In the genomic region with DNA sequence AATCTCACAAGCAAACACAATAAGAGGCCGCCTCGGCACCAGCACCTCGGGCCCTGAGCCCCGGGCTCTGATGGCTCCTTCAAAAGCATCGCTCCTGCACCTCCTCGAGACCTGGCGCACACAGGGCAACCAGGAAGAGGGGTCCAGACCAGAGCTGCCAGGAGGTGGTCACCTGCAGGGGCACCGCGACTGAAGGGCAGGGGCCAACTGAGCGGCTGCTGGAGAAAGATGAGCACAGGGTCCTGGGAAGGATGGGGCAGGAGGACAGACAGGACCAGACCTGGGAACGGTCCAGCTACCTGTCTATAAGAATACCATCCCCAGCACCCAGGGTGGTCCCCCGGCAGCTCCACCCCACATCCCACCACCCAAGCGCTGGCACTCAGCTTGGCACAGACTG, we compare ENCODE assay signal across 16 cellular contexts.
"Had no signal": no experiment of that assay in that cellular context is flagged by ENCODE, and none has a peak within 500 bp of the region (broad histone marks: within the 10 kb centered on the region; RNA-seq: fewer than 3 reads in every experiment).

No MANE protein-coding gene starts in this region.

- H3K4me3 ChIP-seq: coronary artery, heart left ventricle, ovary, right atrium auricular region, tibial artery, upper lobe of left lung had no signal

- FAIRE-seq: islet of Langerhans, small intestine had no signal

- H3K27me3 ChIP-seq: heart left ventricle, ovary, right atrium auricular region, tibial artery, upper lobe of left lung had no signal

- H3K27ac ChIP-seq: coronary artery, heart left ventricle, ovary, right atrium auricular region, tibial artery, upper lobe of left lung had no signal

- H3K27ac Mint-ChIP-seq: natural killer cell; stimulated activated effector memory CD8-positive, alpha-beta T cell treated with anti-CD3 and anti-CD28 coated beads, Interleukin-12 subunit alpha, Interleukin-12 subunit beta, amount 100 ng/mL, for 72 hours; stimulated activated naive CD8-positive, alpha-beta T cell treated with anti-CD3 and anti-CD28 coated beads, Interleukin-15, Interleukin-2, amounts not matched to agents 100 ng/mL and 50 ng/mL, for 24 hours had no signal

- H3K4me1 Mint-ChIP-seq: neural crest cell had no signal

- H3K4me3 Mint-ChIP-seq: natural killer cell; neural crest cell; stimulated activated effector memory CD8-positive, alpha-beta T cell treated with anti-CD3 and anti-CD28 coated beads, Interleukin-12 subunit alpha, Interleukin-12 subunit beta, amount 100 ng/mL, for 72 hours; stimulated activated naive CD8-positive, alpha-beta T cell treated with anti-CD3 and anti-CD28 coated beads, Interleukin-15, Interleukin-2, amounts not matched to agents 100 ng/mL and 50 ng/mL, for 24 hours had no signal

- H3K36me3 ChIP-seq: ovary had no signal

- H3K9me3 ChIP-seq: heart left ventricle, ovary, right atrium auricular region, tibial artery, upper lobe of left lung had no signal

- H3K27me3 Mint-ChIP-seq: stimulated activated naive CD8-positive, alpha-beta T cell treated with anti-CD3 and anti-CD28 coated beads, Interleukin-15, Interleukin-2, amounts not matched to agents 100 ng/mL and 50 ng/mL, for 24 hours had no signal

- H3K4me1 ChIP-seq: tibial artery had no signal

- DNase-seq: effector CD4-positive, alpha-beta T cell; hippocampal formation; natural killer cell; small intestine; stimulated activated CD4-positive, alpha-beta T cell treated with anti-CD3 and anti-CD28 coated beads, Interleukin-4, amount 100 ng/mL, for 1 hour; stimulated activated CD8-positive, alpha-beta memory T cell treated with anti-CD3 and anti-CD28 coated beads, Interleukin-4, amount 100 ng/mL, for 48 hours; tibial artery had no signal

- H3K9me3 Mint-ChIP-seq: natural killer cell; neural crest cell; stimulated activated effector memory CD8-positive, alpha-beta T cell treated with anti-CD3 and anti-CD28 coated beads, Interleukin-12 subunit alpha, Interleukin-12 subunit beta, amount 100 ng/mL, for 72 hours; stimulated activated naive CD8-positive, alpha-beta T cell treated with anti-CD3 and anti-CD28 coated beads, Interleukin-15, Interleukin-2, amounts not matched to agents 100 ng/mL and 50 ng/mL, for 24 hours had no signal

- ATAC-seq: heart left ventricle; natural killer cell; stimulated activated effector memory CD8-positive, alpha-beta T cell treated with anti-CD3 and anti-CD28 coated beads, Interleukin-12 subunit alpha, Interleukin-12 subunit beta, amount 100 ng/mL, for 72 hours had no signal
